In the genomic region with DNA sequence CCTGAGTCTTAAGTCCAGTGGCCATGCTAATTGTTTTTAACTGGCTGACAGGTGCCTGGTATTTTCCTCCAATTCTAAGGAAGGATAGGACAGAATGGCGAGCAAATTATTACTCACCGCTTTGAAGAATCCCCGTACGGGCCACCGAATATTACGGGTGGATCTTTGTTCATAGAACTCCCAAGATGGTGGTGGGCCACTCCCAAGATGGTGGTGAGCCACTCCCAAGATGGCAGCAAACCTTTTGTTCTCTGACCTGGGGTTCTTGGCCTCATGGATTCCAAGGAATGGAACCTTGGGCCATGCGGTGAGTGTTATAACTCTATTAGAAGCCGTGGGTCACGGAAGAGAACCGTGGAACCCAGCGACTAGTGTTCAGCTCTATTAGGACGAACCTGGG, we compare ENCODE assay signal across 10 cellular contexts. TPM values are rescaled to one million over a fixed set of nuclear protein-coding genes. Genes with fewer than 3 reads are reported as not detected.
"Had no signal": no experiment of that assay in that cellular context is flagged by ENCODE, and none has a peak within 500 bp of the region (broad histone marks: within the 10 kb centered on the region; RNA-seq: fewer than 3 reads in every experiment).

No MANE protein-coding gene starts in this region.

RNA-seq across cellular contexts. Expression of gene ADH4, which starts 34.8 kb away (rescaled TPM):
- total RNA-seq: OCI-LY7, PC-3, PC-9, Right ventricle myocardium inferior, Right ventricle myocardium superior, RPMI7951, SJCRH30, SJSA1, SK-MEL-5 had no signal
- polyA plus RNA-seq: SK-N-SH had no signal
